In genomic region chr2:190407662-190408537, GRCh38 we compare ENCODE assay signal across 8 cellular contexts. TPM values are rescaled to one million over a fixed set of nuclear protein-coding genes. Genes with fewer than 3 reads are reported as not detected.
DNase-seq lines count a peak whose midpoint lies in the region; ATAC-seq, FAIRE-seq and TF ChIP-seq lines count a peak whose summit lies in the region.

Gene MFSD6 (plus strand): TSS chr2:190408355. CDS start chr2:190436030, 27,675 bp downstream.

- no peaks in the 10 kb centered on the region for H3K9me3 Mint-ChIP-seq in Calu3 (ENCODE audit: low read depth, unreplicated experiment)
- no peaks in the 10 kb centered on the region for H3K9me3 Mint-ChIP-seq in astrocyte (ENCODE audit: unreplicated experiment)

- no peaks in the 10 kb centered on the region for H4K20me1 ChIP-seq in astrocyte (ENCODE audit: insufficient read depth, low read length)

- H3K27ac Mint-ChIP-seq in Calu3 (ENCODE audit: unreplicated experiment) (peak within 1 kb of the TSS; percentile 38), astrocyte (ENCODE audit: unreplicated experiment) (no peak within 1 kb of the TSS)

- H3K27ac ChIP-seq in HUES6 (ENCODE audit: low read depth, low read length) = no peak within 1 kb of the TSS
- H3K27ac ChIP-seq in astrocyte (ENCODE audit: low read depth, low read length) = no peak within 1 kb of the TSS
- H3K27ac ChIP-seq in iPS-18a (ENCODE audit: low read length) = no peak within 1 kb of the TSS
- no peak within 1 kb of the TSS for H3K27ac ChIP-seq in skeletal muscle tissue (ENCODE audit: low read depth, low read length)

- CTCF ChIA-PET in Calu3 (lab: Charles Lee) = no interaction called here

- H3K79me2 ChIP-seq in astrocyte (ENCODE audit: insufficient read depth, low read length) = no peaks in the 10 kb centered on the region

- H3K4me2 ChIP-seq in astrocyte (ENCODE audit: low read length) = peak within 1 kb of the TSS; percentile 87

- intact Hi-C loops in Calu3 (cut with micrococcal nuclease; ENCODE audit: unreplicated experiment) = loop anchor here (2.0 kb wide), 1 partner anchor 61 kb away; no protein-coding TSS in a partner anchor

- H3K9me3 ChIP-seq in HUES6 (ENCODE audit: control insufficient read depth, insufficient read depth, low read depth, low read length) = peaks cover 4% of the 10 kb centered on the region; the same call in 1 of the 2 replicates
- H3K9me3 ChIP-seq in astrocyte (ENCODE audit: insufficient read depth, low read depth, low read length) = no peaks in the 10 kb centered on the region
- no peaks in the 10 kb centered on the region for H3K9me3 ChIP-seq in iPS-18a (ENCODE audit: control insufficient read depth, low read depth, low read length)
- no peaks in the 10 kb centered on the region for H3K9me3 ChIP-seq in skeletal muscle tissue (ENCODE audit: control insufficient read depth in 3 of 3, low read length in 3 of 3)

- H3K4me3 ChIP-seq in HUES6 (ENCODE audit: low read depth, low read length) (peak within 1 kb of the TSS; percentile 77), astrocyte (ENCODE audit: insufficient read depth, low read depth, low read length) (peak within 1 kb of the TSS; percentile 50), iPS-18a (ENCODE audit: low read length) (peak within 1 kb of the TSS; percentile 79), skeletal muscle tissue (ENCODE audit: low read length in 3 of 3) (peak within 1 kb of the TSS; percentile 67 to 76 (median 69))

- H3K4me1 ChIP-seq in HUES6 (ENCODE audit: control insufficient read depth, insufficient read depth, low read length) = peaks cover 13% of the 10 kb centered on the region
- H3K4me1 ChIP-seq in astrocyte (ENCODE audit: insufficient read depth, low read length) = peaks cover 7% of the 10 kb centered on the region
- peaks cover 10% of the 10 kb centered on the region for H3K4me1 ChIP-seq in iPS-18a (ENCODE audit: control insufficient read depth, low read depth, low read length)
- H3K4me1 ChIP-seq in skeletal muscle tissue (ENCODE audit: control insufficient read depth in 3 of 3, insufficient read depth in 3 of 3, low read length in 3 of 3) = peaks cover 8 to 12% (median 10%) of the 10 kb centered on the region in 3 donors

- H3K36me3 ChIP-seq in HUES6 (ENCODE audit: control insufficient read depth, insufficient read depth, low read length) (no peaks in the 10 kb centered on the region), astrocyte (ENCODE audit: insufficient read depth, low read length) (no peaks in the 10 kb centered on the region), iPS-18a (ENCODE audit: control insufficient read depth, low read depth, low read length) (no peaks in the 10 kb centered on the region), skeletal muscle tissue (ENCODE audit: control insufficient read depth in 3 of 3, insufficient read depth in 3 of 3, low read length in 3 of 3) (no peaks in the 10 kb centered on the region)

- H3K4me1 Mint-ChIP-seq in Calu3 (ENCODE audit: low read depth, unreplicated experiment) (peaks cover 16% of the 10 kb centered on the region), astrocyte (ENCODE audit: low read depth, unreplicated experiment) (no peaks in the 10 kb centered on the region)

- BruUV-seq in Calu3 (replicated peaks; lab: Mats Ljungman, UMichigan) = no TSS peak

- H3K9ac ChIP-seq in HUES6 (ENCODE audit: low read length) (no peak within 1 kb of the TSS), astrocyte (ENCODE audit: low read length) (peak within 1 kb of the TSS; percentile 58), iPS-18a (ENCODE audit: low read length) (peak within 1 kb of the TSS; percentile 37), skeletal muscle tissue (ENCODE audit: low read depth in 1 of 3, low read length in 3 of 3) (peak within 1 kb of the TSS; percentile 73 to 75 (median 74))

- peak within 1 kb of the TSS; percentile 60 for H2AFZ ChIP-seq in astrocyte (ENCODE audit: low read depth, low read length)

- H3K27me3 Mint-ChIP-seq in Calu3 (ENCODE audit: unreplicated experiment) = no peaks in the 10 kb centered on the region
- H3K27me3 Mint-ChIP-seq in astrocyte (ENCODE audit: low read depth, unreplicated experiment) = peaks cover 15% of the 10 kb centered on the region

- H3K27me3 ChIP-seq in HUES6 (ENCODE audit: control insufficient read depth, insufficient read depth, low read length) = peaks cover 58% of the 10 kb centered on the region
- H3K27me3 ChIP-seq in astrocyte (ENCODE audit: insufficient read depth, low read length) = peaks cover 25% of the 10 kb centered on the region
- H3K27me3 ChIP-seq in iPS-18a (ENCODE audit: control insufficient read depth, insufficient read depth, low read length) = peaks cover 38% of the 10 kb centered on the region
- no peaks in the 10 kb centered on the region for H3K27me3 ChIP-seq in skeletal muscle tissue (ENCODE audit: control insufficient read depth in 3 of 3, insufficient read depth in 3 of 3, low read length in 3 of 3)

- ATAC-seq in GM21367 (IDR thresholded peaks at IDR 0.05; ENCODE audit: unreplicated experiment) = peak; percentile 61

- H3K4me3 Mint-ChIP-seq in Calu3 (ENCODE audit: low read depth, unreplicated experiment) (peak within 1 kb of the TSS; percentile 69), astrocyte (ENCODE audit: unreplicated experiment) (peak within 1 kb of the TSS; percentile 82)

- FAIRE-seq in astrocyte (lab: Jason Lieb, UNC) = no peak

- H3K36me3 Mint-ChIP-seq in Calu3 (ENCODE audit: insufficient read depth, unreplicated experiment) = peaks cover 8% of the 10 kb centered on the region
- no peaks in the 10 kb centered on the region for H3K36me3 Mint-ChIP-seq in astrocyte (ENCODE audit: low read depth, unreplicated experiment)

- DNase-seq in Calu3 (peak; percentile 71), T-helper 2 cell (peak; percentile 24 to 79 (median 43)), astrocyte (ENCODE audit: low read depth) (no peak), cerebellar nuclear complex (lab: John Stamatoyannopoulos, UW) (no peak)

- no peak for TF ChIP-seq CTCF in Calu3 (IDR thresholded peaks at IDR 0.05; ENCODE audit: unreplicated experiment)
- TF ChIP-seq CTCF in astrocyte (IDR thresholded peaks at IDR 0.05; ENCODE audit: insufficient read depth, low read depth, low read length) = no peak

RNA-seq across cellular contexts. Expression of gene MFSD6, which starts in this region (rescaled TPM):
- total RNA-seq in Calu3 (2022) (29.8 and 39.4 TPM in 2 replicates), astrocyte (2.6 and 2.7 TPM in 2 replicates), skeletal muscle tissue (8.4 TPM)

Comparison
In these comparisons a context has a peak if more than half of its experiments do, and no peak if none do; other contexts are left out.
1. DNase-seq: peak in Calu3 (single experiment) and T-helper 2 cell (5 of 5); none in astrocyte (single experiment) and cerebellar nuclear complex (0 of 2).
2. Peak in every context shown above with its lines, with median percentiles within 50 percentile points of each other: H3K4me3 ChIP-seq.